In the genomic region with DNA sequence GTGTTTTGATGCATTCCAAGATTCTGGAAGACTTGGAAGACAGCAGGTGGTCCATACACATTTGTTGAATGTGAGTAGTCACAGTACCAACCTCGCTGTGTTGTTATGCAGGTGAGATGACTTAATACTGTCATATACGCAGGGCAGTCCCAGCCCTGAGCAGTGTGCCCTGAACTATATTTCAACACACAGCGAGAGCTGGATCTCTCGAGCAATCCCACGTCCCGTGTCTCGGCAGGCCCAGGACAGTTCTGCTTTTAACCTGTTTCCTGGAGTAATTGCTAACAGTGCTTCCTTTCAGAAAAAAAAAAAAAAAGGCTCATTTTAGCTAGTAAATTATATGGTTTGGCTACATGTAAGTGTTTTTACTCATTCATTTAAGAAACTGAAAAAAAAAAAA, we compare ENCODE assay signal across 20 cellular contexts.
DNase-seq lines count a peak whose midpoint lies in the region; ATAC-seq and TF ChIP-seq lines count a peak whose summit lies in the region.
"Had no signal": no experiment of that assay in that cellular context is flagged by ENCODE, and none has a peak within 500 bp of the region (broad histone marks: within the 10 kb centered on the region; RNA-seq: fewer than 3 reads in every experiment).

No MANE protein-coding gene starts in this region.

- intact Hi-C loops in IMR-90 (cut with micrococcal nuclease), result loop anchor here (2.0 kb wide), 1 partner anchor 452 kb away; no protein-coding TSS in a partner anchor

- no peak for TF ChIP-seq POLR2A in IMR-90 (IDR thresholded peaks at IDR 0.05; ENCODE audit: low read depth, low read length)

- CTCF ChIA-PET in IMR-90 (lab: Yijun Ruan, JAX), result interaction anchor here (3.8 kb wide), 1 partner anchor 198 kb away, joined by 42 read pairs; a partner anchor contains a TSS

- H3K4ac ChIP-seq in IMR-90 (ENCODE audit: low read depth, low read length), result peak overlapping the region; percentile 91
- H3K4ac ChIP-seq in mesendoderm (ENCODE audit: low read depth, low read length), result no peak overlapping the region

- H3K23ac ChIP-seq in IMR-90 (ENCODE audit: low read depth, low read length) (peak overlapping the region; percentile 80), mesendoderm (ENCODE audit: low read length) (no peak overlapping the region)

- BruUV-seq in IMR-90 (replicated peaks; lab: Mats Ljungman, UMichigan), result no TSS peak

- no peaks in the 10 kb centered on the region for H3K79me2 ChIP-seq in mesendoderm (ENCODE audit: control insufficient read depth, insufficient read depth, low read length)

- H3K4me3 ChIP-seq in IMR-90 (ENCODE audit: insufficient read depth, low read depth, low read length) (no peak overlapping the region), mesendoderm (ENCODE audit: low read length) (no peak overlapping the region)
- H3K4me3 ChIP-seq: MG63 had no signal

- in situ Hi-C loops in IMR-90 (cut with MboI; ENCODE audit: low sequenced_read_pairs), result no loop called here

- peak overlapping the region; percentile 85 for H2BK5ac ChIP-seq in IMR-90 (ENCODE audit: low read depth, low read length, poor library complexity, severe bottlenecking)
- no peak overlapping the region for H2BK5ac ChIP-seq in mesendoderm (ENCODE audit: low read length)

- H3K18ac ChIP-seq in IMR-90 (ENCODE audit: low read depth, low read length) (peak overlapping the region; percentile 75), mesendoderm (ENCODE audit: low read length) (no peak overlapping the region)

- dilution Hi-C loops in IMR-90 (cut with HindIII; ENCODE audit: low sequenced_read_pairs, unreplicated experiment), result no loop called here

- no peak overlapping the region for H2AFZ ChIP-seq in IMR-90 (replicated peaks; ENCODE audit: low read length, poor library complexity)

- peak overlapping the region; percentile 97 for H2AK5ac ChIP-seq in IMR-90 (ENCODE audit: low read depth, low read length)
- no peak overlapping the region for H2AK5ac ChIP-seq in mesendoderm (ENCODE audit: low read length)

- H2AK9ac ChIP-seq in IMR-90 (replicated peaks; ENCODE audit: low read depth, low read length, poor library complexity), result no peak overlapping the region

- ATAC-seq in IMR-90 (ENCODE audit: low read depth), result no peak
- ATAC-seq: activated CD8-positive, alpha-beta T cell treated with anti-CD3 and anti-CD28 coated beads, Interleukin-2, amount 10 ng/mL, durations not matched to agents 7 days and 5 days; activated T-helper 17 cell treated with anti-CD3 and anti-CD28 coated beads, Interleukin-2, amount 50 U/mL, for 72 hours; left colon; T-cell; WTC11 had no signal

- TF ChIP-seq CTCF in IMR-90 (conservative IDR thresholded peaks at IDR 0.05; ENCODE audit: low read depth, low read length), result no peak

- TF ChIP-seq RAD21 in IMR-90 (IDR thresholded peaks at IDR 0.05; ENCODE audit: low read length), result no peak

- DNase-seq in AML-193 (lab: John Stamatoyannopoulos, UW) (peak; percentile 59 to 60), IMR-90 (no peak), UCSD-AML1 (lab: John Stamatoyannopoulos, UW; ENCODE audit: unreplicated experiment) (peak; percentile 40), mesendoderm (peak; percentile 33), NCI-H2081 treated with DMSO at 0.1 percent for 48 hours (lab: John Stamatoyannopoulos, UW) (no peak), iPS-NIHi11 (ENCODE audit: low spot score) (no peak), NCI-H2081 (lab: John Stamatoyannopoulos, UW) (no peak)
- no peak for DNase-seq in activated CD8-positive, alpha-beta memory T cell treated with anti-CD3 and anti-CD28 coated beads for 24 hours
- DNase-seq: activated CD8-positive, alpha-beta T cell treated with anti-CD3 and anti-CD28 coated beads, Interleukin-2, amount 10 ng/mL, durations not matched to agents 7 days and 5 days; central memory CD4-positive, alpha-beta T cell; effector memory CD4-positive, alpha-beta T cell; H9; left colon; MG63; naive B cell; NCI-H2107; NCI-H526 treated with DMSO at 0.1 percent for 48 hours; T-cell had no signal

- H3K36me3 ChIP-seq in IMR-90 (ENCODE audit: control insufficient read depth, insufficient read depth, low read length), result no peaks in the 10 kb centered on the region
- H3K36me3 ChIP-seq in mesendoderm (ENCODE audit: control insufficient read depth, insufficient read depth, low read length), result no peaks in the 10 kb centered on the region
- H3K36me3 ChIP-seq: MG63 had no signal

- H3K27ac ChIP-seq in IMR-90 (ENCODE audit: insufficient read depth, low read length) (peak overlapping the region; percentile 17; the same call in 1 of the 2 replicates), mesendoderm (ENCODE audit: low read depth, low read length) (no peak overlapping the region)

- H3K56ac ChIP-seq in IMR-90 (ENCODE audit: extremely low read depth, insufficient read depth, low read length), result peak overlapping the region; percentile 67; the same call in 1 of the 2 replicates
- no peak overlapping the region for H3K56ac ChIP-seq in mesendoderm (ENCODE audit: low read length)

- H3K79me1 ChIP-seq in IMR-90 (ENCODE audit: low read depth in 1 of 2, low read length in 2 of 2) (peaks cover 4 to 11% of the 10 kb centered on the region in 2 experiments), mesendoderm (ENCODE audit: low read length) (no peaks in the 10 kb centered on the region)

- H2BK20ac ChIP-seq in IMR-90 (ENCODE audit: low read depth, low read length), result peak overlapping the region; percentile 83

- peak overlapping the region; percentile 60 for H4K5ac ChIP-seq in IMR-90 (ENCODE audit: low read depth, low read length)
- no peak overlapping the region for H4K5ac ChIP-seq in mesendoderm (ENCODE audit: low read length)

- peaks cover 19% of the 10 kb centered on the region for H3K9me1 ChIP-seq in IMR-90 (ENCODE audit: insufficient read depth, low read length)

- H3K27me3 ChIP-seq in IMR-90 (ENCODE audit: control insufficient read depth, insufficient read depth, low read length) (no peaks in the 10 kb centered on the region; the same call in 1 of the 2 replicates), mesendoderm (ENCODE audit: insufficient read depth, low read length, poor library complexity) (no peaks in the 10 kb centered on the region)

- H3K4me2 ChIP-seq in IMR-90 (ENCODE audit: low read depth, low read length), result no peak overlapping the region
- H3K4me2 ChIP-seq in mesendoderm (ENCODE audit: low read length), result no peak overlapping the region

- no CpG with 5 or more reads among the region's 7 CpGs for WGBS in IMR-90 (ENCODE audit: extremely low coverage in 2 of 2, insufficient read length in 1 of 2), 2 experiments
- no CpG with 5 or more reads among the region's 7 CpGs for WGBS in mesendoderm (ENCODE audit: extremely low coverage, insufficient coverage, low lambda C conversion rate)

- H3K14ac ChIP-seq in IMR-90 (replicated peaks; ENCODE audit: low read depth, low read length), result peak overlapping the region; percentile 85

- H2BK15ac ChIP-seq in IMR-90 (ENCODE audit: low read depth, low read length), result peak overlapping the region; percentile 94; the same call in 2 of the 3 replicates
- no peak overlapping the region for H2BK15ac ChIP-seq in mesendoderm (replicated peaks; ENCODE audit: low read depth)

- H3K9me3 ChIP-seq in IMR-90 (ENCODE audit: control insufficient read depth, insufficient read depth, low read length), result no peaks in the 10 kb centered on the region
- H3K9me3 ChIP-seq: MG63 had no signal

- no peak overlapping the region for H3K9ac ChIP-seq in IMR-90 (ENCODE audit: low read depth, low read length)
- no peak overlapping the region for H3K9ac ChIP-seq in mesendoderm (ENCODE audit: low read length)

- H3K4me1 ChIP-seq in IMR-90 (ENCODE audit: control insufficient read depth, insufficient read depth, low read length) (peaks cover 19% of the 10 kb centered on the region), mesendoderm (ENCODE audit: control insufficient read depth, low read depth, low read length) (no peaks in the 10 kb centered on the region)

- H4K8ac ChIP-seq in IMR-90 (ENCODE audit: low read depth in 2 of 2, low read length in 2 of 2) (peak overlapping the region; percentile 5 to 72; a peak in 2 of 4 replicates), mesendoderm (ENCODE audit: low read depth, low read length) (no peak overlapping the region)

- H2BK120ac ChIP-seq in IMR-90 (ENCODE audit: low read depth, low read length), result peak overlapping the region; percentile 86
- no peak overlapping the region for H2BK120ac ChIP-seq in mesendoderm (ENCODE audit: low read depth, low read length)

- POLR2A ChIA-PET in IMR-90 (lab: Charles Lee; ENCODE audit: unreplicated experiment), result no interaction called here

- peak overlapping the region; percentile 97 for H4K91ac ChIP-seq in IMR-90 (ENCODE audit: insufficient read depth, low read depth, low read length)

- no peaks in the 10 kb centered on the region for H4K20me1 ChIP-seq in IMR-90 (ENCODE audit: insufficient read depth, low read length)

TF ChIP-seq in IMR-90, 13 proteins besides CTCF, POLR2A, EP300 and RAD21:
- no peak for TF ChIP-seq MAZ (IDR thresholded peaks at IDR 0.05; ENCODE audit: borderline replicate concordance, low read depth, low read length)
- no peak for TF ChIP-seq MAFK (IDR thresholded peaks at IDR 0.05; ENCODE audit: low read depth, low read length)
- no peak for TF ChIP-seq RFX5 (IDR thresholded peaks at IDR 0.05; ENCODE audit: low read depth, low read length)
- no peak for TF ChIP-seq CEBPB (IDR thresholded peaks at IDR 0.05; ENCODE audit: low read depth, low read length)
- TF ChIP-seq FOS (IDR thresholded peaks at IDR 0.05; ENCODE audit: low read depth, low read length), result no peak

Comparison
In these comparisons a context has a peak if more than half of its experiments do, and no peak if none do; other contexts are left out.
1. DNase-seq: peak in AML-193 (2 of 2), UCSD-AML1 (single experiment) and mesendoderm (single experiment); none in IMR-90 (single experiment), NCI-H2081 treated with DMSO at 0.1 percent for 48 hours (single experiment), iPS-NIHi11 (single experiment), NCI-H2081 (0 of 2) and activated CD8-positive, alpha-beta memory T cell treated with anti-CD3 and anti-CD28 coated beads for 24 hours (single experiment).